In genomic region chr17:50672831-50673551, GRCh38 we compare ENCODE assay signal across 16 cellular contexts. TPM values are rescaled to one million over a fixed set of nuclear protein-coding genes. Genes with fewer than 3 reads are reported as not detected.
DNase-seq lines count a peak whose midpoint lies in the region; ATAC-seq and TF ChIP-seq lines count a peak whose summit lies in the region.
"Had no signal": no experiment of that assay in that cellular context is flagged by ENCODE, and none has a peak within 500 bp of the region (broad histone marks: within the 10 kb centered on the region; RNA-seq: fewer than 3 reads in every experiment).

No MANE protein-coding gene starts in this region.

- no peaks in the 10 kb centered on the region for H4K20me1 ChIP-seq in PC-3 (ENCODE audit: low read length)
- H4K20me1 ChIP-seq: BLaER1 had no signal

- H3K4me3 ChIP-seq in PC-3 (ENCODE audit: low read length) (no peak overlapping the region), spleen (no peak overlapping the region), tibial nerve (no peak overlapping the region)
- H3K4me3 ChIP-seq: BLaER1, colonic mucosa had no signal

- H3K9ac ChIP-seq in PC-3 (ENCODE audit: low read length) = no peak overlapping the region
- H3K9ac ChIP-seq: BLaER1 had no signal

- ATAC-seq in PC-3 (peak; percentile 86), left lobe of liver (peak; percentile 13)
- ATAC-seq: activated CD8-positive, alpha-beta T cell treated with anti-CD3 and anti-CD28 coated beads for 36 hours had no signal

- TF ChIP-seq POLR2A in spleen (IDR thresholded peaks at IDR 0.05) (no peak), tibial nerve (IDR thresholded peaks at IDR 0.05) (no peak)

- H3K27ac ChIP-seq in PC-3 (ENCODE audit: low read length) (no peak overlapping the region), spleen (no peak overlapping the region), tibial nerve (no peak overlapping the region)
- H3K27ac ChIP-seq: BLaER1, colonic mucosa had no signal

- H3K27me3 ChIP-seq in PC-3 (ENCODE audit: low read length) = no peaks in the 10 kb centered on the region
- H3K27me3 ChIP-seq in spleen (replicated peaks in 1 of 7) = no peaks in the 10 kb centered on the region
- no peaks in the 10 kb centered on the region for H3K27me3 ChIP-seq in tibial nerve
- H3K27me3 ChIP-seq: BLaER1, colonic mucosa had no signal

- H3K4me1 ChIP-seq in PC-3 (ENCODE audit: insufficient read depth, low read length) = peaks cover 27% of the 10 kb centered on the region
- peaks cover 0 to 8% (median 2%) of the 10 kb centered on the region in 6 donors for H3K4me1 ChIP-seq in spleen
- H3K4me1 ChIP-seq in tibial nerve = peaks cover 0 to 3% (median 0%) of the 10 kb centered on the region in 4 donors
- H3K4me1 ChIP-seq: BLaER1 had no signal

- 90 to 97% (median 92%) methylated on average over 15 to 20 of the region's 20 CpGs for WGBS in spleen, 5 donors
- 87 to 88% methylated on average over 16 to 19 of the region's 20 CpGs for WGBS in tibial nerve, 2 donors

- CTCF ChIA-PET in PC-3 (lab: Charles Lee) = interaction anchor here (0.6 kb wide), 1 partner anchor 100 kb away, joined by 3 read pairs; no protein-coding TSS in a partner anchor

- TF ChIP-seq EP300 in tibial nerve (IDR thresholded peaks at IDR 0.05) = no peak

- peak; percentile 63 for DNase-seq in PC-3
- peak; percentile 52 for DNase-seq in cerebellum (ENCODE audit: low spot score)
- no peak for DNase-seq in left lobe of liver (ENCODE audit: low spot score)
- DNase-seq in spleen = peak; percentile 63
- no peak for DNase-seq in amygdala (lab: John Stamatoyannopoulos, UW)
- DNase-seq in COR-L47 (lab: John Stamatoyannopoulos, UW) = no peak
- DNase-seq in tibial nerve (ENCODE audit: low spot score in 2 of 2) = no peak
- no peak for DNase-seq in ureter (ENCODE audit: low spot score)
- DNase-seq: activated CD8-positive, alpha-beta T cell treated with anti-CD3 and anti-CD28 coated beads for 36 hours; colonic mucosa; DMS79 treated with DMSO at 0.1 percent for 48 hours; islet precursor cell; MM.1S; NCI-H2107; NCI-H526 treated with DMSO at 0.1 percent for 48 hours had no signal

- H3K79me2 ChIP-seq in PC-3 (ENCODE audit: low read length) = no peaks in the 10 kb centered on the region

- no peaks in the 10 kb centered on the region for H3K9me2 ChIP-seq in PC-3 (replicated peaks; ENCODE audit: low read length)

- POLR2A ChIA-PET in PC-3 (lab: Charles Lee; ENCODE audit: unreplicated experiment) = interaction anchor here (0.6 to 0.7 kb wide), 2 partner anchors 34 to 130 kb away, joined by 4 read pairs; no protein-coding TSS in a partner anchor

- no peak overlapping the region; the same call in 1 of the 2 replicates for H3K4me2 ChIP-seq in PC-3 (ENCODE audit: low read length)
- H3K4me2 ChIP-seq: BLaER1 had no signal

- no peaks in the 10 kb centered on the region for H3K9me3 ChIP-seq in PC-3 (ENCODE audit: low read length)
- H3K9me3 ChIP-seq in spleen = no peaks in the 10 kb centered on the region
- no peaks in the 10 kb centered on the region for H3K9me3 ChIP-seq in tibial nerve
- H3K9me3 ChIP-seq: BLaER1, colonic mucosa had no signal

- H3K36me3 ChIP-seq in PC-3 (ENCODE audit: low read depth, low read length) (0 out of 2 replicates have a peak, but pooled peaks cover 5% of the 10 kb centered on the region), spleen (no peaks in the 10 kb centered on the region), tibial nerve (no peaks in the 10 kb centered on the region)
- H3K36me3 ChIP-seq: BLaER1, colonic mucosa had no signal

- H2AFZ ChIP-seq in PC-3 (ENCODE audit: low read length) = no peak overlapping the region

- no TSS peak for BruUV-seq in PC-3 (replicated peaks; lab: Mats Ljungman, UMichigan)

- H3F3A ChIP-seq in PC-3 (ENCODE audit: low read length, unreplicated experiment) = no peaks in the 10 kb centered on the region

- intact Hi-C loops in PC-3 (cut with micrococcal nuclease) = no loop called here
- intact Hi-C loops in spleen (cut with DNase I; ENCODE audit: low total_unique reads) = no loop called here

- TF ChIP-seq CTCF in PC-3 (conservative IDR thresholded peaks at IDR 0.05; ENCODE audit: low read depth, low read length) = no peak
- no peak for TF ChIP-seq CTCF in spleen (IDR thresholded peaks at IDR 0.05 in 8 of 11, conservative IDR thresholded peaks at IDR 0.05 in 3 of 11)
- TF ChIP-seq CTCF in tibial nerve (IDR thresholded peaks at IDR 0.05) = no peak

RNA-seq across cellular contexts. Expression of gene ANKRD40, which starts 34.7 kb away (rescaled TPM):
- total RNA-seq in PC-3 (2014; rRNA removed) (44.2 and 44.3 TPM in 2 replicates), cerebellum (22.2 TPM), left lobe of liver (15.6 TPM), spleen (10 to 100 TPM; 33.5 to 54.6 (median 47.1) TPM), tibial nerve (10 to 100 TPM; 48.0 to 80.6 (median 55.0) TPM), ureter (42.5 TPM)
- polyA plus RNA-seq in spleen = 10 to 100 TPM in 1 of 3 donors, 1 to 10 TPM in 2; 6.8 to 16.5 (median 7.2) TPM

RNA-seq across cellular contexts. Expression of gene ABCC3, which starts 38.3 kb away (rescaled TPM):
- total RNA-seq in PC-3 (2014; rRNA removed) = 50.2 and 64.4 TPM in 2 replicates
- 0.82 TPM for total RNA-seq in cerebellum
- 326 TPM for total RNA-seq in left lobe of liver
- 10 to 100 TPM; 28.4 to 37.1 (median 32.0) TPM for total RNA-seq in spleen
- 10 to 100 TPM in 2 of 3 donors, 1 to 10 TPM in 1; 8.6 to 16.6 (median 15.2) TPM for polyA plus RNA-seq in spleen
- 10 to 100 TPM in 1 of 4 donors, 1 to 10 TPM in 3; 1.5 to 19.2 (median 7.3) TPM for total RNA-seq in tibial nerve
- total RNA-seq in ureter = 226 TPM
- total RNA-seq: activated CD8-positive, alpha-beta T cell treated with anti-CD3 and anti-CD28 coated beads for 36 hours had no signal

RNA-seq across cellular contexts. Expression of gene LUC7L3, which starts 46.4 kb away (rescaled TPM):
- 43.0 and 54.3 TPM in 2 replicates for total RNA-seq in PC-3 (2014; rRNA removed)
- total RNA-seq in cerebellum = 133 TPM
- 43.6 TPM for total RNA-seq in left lobe of liver
- total RNA-seq in spleen = 100 to 1,000 TPM; 121 to 223 (median 153) TPM
- polyA plus RNA-seq in spleen = 100 to 1,000 TPM in 2 of 3 donors, 10 to 100 TPM in 1; 91.2 to 141 (median 103) TPM
- total RNA-seq in tibial nerve = 100 to 1,000 TPM in 3 of 4 donors, 10 to 100 TPM in 1; 80.8 to 114 (median 105) TPM
- total RNA-seq in ureter = 113 TPM

Comparison
In these comparisons a context has a peak if more than half of its experiments do, and no peak if none do; other contexts are left out.
1. DNase-seq: peak in PC-3 (single experiment), cerebellum (single experiment) and spleen (single experiment); none in left lobe of liver (single experiment), amygdala (0 of 56), COR-L47 (single experiment), tibial nerve (0 of 2) and ureter (single experiment).